9 cellular contexts compared by ENCODE assay signal in genomic region chr20:39800111-39800510, GRCh38.
DNase-seq lines count a peak whose midpoint lies in the region; ATAC-seq and TF ChIP-seq lines count a peak whose summit lies in the region.
"Had no signal": no experiment of that assay in that cellular context is flagged by ENCODE, and none has a peak within 500 bp of the region (broad histone marks: within the 10 kb centered on the region; RNA-seq: fewer than 3 reads in every experiment).

No MANE protein-coding gene starts in this region.

- CTCF ChIA-PET in MCF 10A (lab: Yijun Ruan, JAX) (no interaction called here), Calu3 (lab: Charles Lee) (no interaction called here)

- H3K4me1 Mint-ChIP-seq in MCF 10A (ENCODE audit: insufficient read depth, unreplicated experiment): peaks cover 16% of the 10 kb centered on the region
- no peaks in the 10 kb centered on the region for H3K4me1 Mint-ChIP-seq in Calu3 (ENCODE audit: low read depth, unreplicated experiment)

- H3K4me1 ChIP-seq in thoracic aorta (ENCODE audit: control insufficient read depth in 1 of 2, low read depth in 2 of 2): peaks cover 0 to 13% of the 10 kb centered on the region in 2 donors

- no peaks in the 10 kb centered on the region for H3K27me3 ChIP-seq in thoracic aorta (replicated peaks; ENCODE audit: insufficient read depth)
- H3K27me3 ChIP-seq: neutrophil had no signal

- POLR2A ChIA-PET in MCF 10A (lab: Yijun Ruan, JAX): interaction anchor here (1.3 kb wide), 1 partner anchor 11 kb away, joined by 5 read pairs; no protein-coding TSS in a partner anchor

- peaks cover 4% of the 10 kb centered on the region for H3K9me3 ChIP-seq in thoracic aorta
- H3K9me3 ChIP-seq: neutrophil had no signal

- no peaks in the 10 kb centered on the region for H3K36me3 ChIP-seq in thoracic aorta
- H3K36me3 ChIP-seq: neutrophil had no signal

- peak; percentile 83 for ATAC-seq in HG02981 (IDR thresholded peaks at IDR 0.05; ENCODE audit: unreplicated experiment)
- no peak for ATAC-seq in thoracic aorta (ENCODE audit: insufficient number of reproducible peaks, low FRiP score, low read depth)

- BruUV-seq in MCF 10A (replicated peaks; lab: Mats Ljungman, UMichigan): no TSS peak
- no TSS peak for BruUV-seq in Calu3 (replicated peaks; lab: Mats Ljungman, UMichigan)

- TF ChIP-seq CTCF in MCF 10A (IDR thresholded peaks at IDR 0.05; ENCODE audit: unreplicated experiment) (no peak), thoracic aorta (IDR thresholded peaks at IDR 0.05) (no peak), Calu3 (IDR thresholded peaks at IDR 0.05; ENCODE audit: unreplicated experiment) (no peak)

- no peak overlapping the region for H3K4me3 ChIP-seq in thoracic aorta

- no peak overlapping the region for H3K4me3 Mint-ChIP-seq in MCF 10A (ENCODE audit: unreplicated experiment)
- no peak overlapping the region for H3K4me3 Mint-ChIP-seq in Calu3 (ENCODE audit: low read depth, unreplicated experiment)

- H3K27ac ChIP-seq in thoracic aorta: peak overlapping the region; percentile 2 to 9
- H3K27ac ChIP-seq: neutrophil had no signal

- DNase-seq in GM19240 (ENCODE audit: insufficient read length, low spot score) (peak; percentile 10), MCF 10A (ENCODE audit: unreplicated experiment) (peak; percentile 66), thoracic aorta (ENCODE audit: low spot score) (no peak), SK-N-DZ (ENCODE audit: low spot score) (no peak), Calu3 (no peak), NCI-H1092 (lab: John Stamatoyannopoulos, UW) (no peak)
- DNase-seq: activated gamma-delta T cell had no signal

- intact Hi-C loops in MCF 10A (cut with micrococcal nuclease): no loop called here
- intact Hi-C loops in Calu3 (cut with micrococcal nuclease; ENCODE audit: unreplicated experiment): no loop called here

- H3K9me3 Mint-ChIP-seq in MCF 10A (ENCODE audit: unreplicated experiment) (no peaks in the 10 kb centered on the region), Calu3 (ENCODE audit: low read depth, unreplicated experiment) (peaks cover 10% of the 10 kb centered on the region)

- H3K27me3 Mint-ChIP-seq in MCF 10A (ENCODE audit: insufficient read depth, unreplicated experiment): no peaks in the 10 kb centered on the region
- no peaks in the 10 kb centered on the region for H3K27me3 Mint-ChIP-seq in Calu3 (ENCODE audit: unreplicated experiment)

- H3K36me3 Mint-ChIP-seq in MCF 10A (ENCODE audit: insufficient read depth, unreplicated experiment): no peaks in the 10 kb centered on the region
- no peaks in the 10 kb centered on the region for H3K36me3 Mint-ChIP-seq in Calu3 (ENCODE audit: insufficient read depth, unreplicated experiment)

- peak overlapping the region; percentile 2 for H3K27ac Mint-ChIP-seq in MCF 10A (ENCODE audit: low read depth, unreplicated experiment)
- H3K27ac Mint-ChIP-seq in Calu3 (ENCODE audit: unreplicated experiment): no peak overlapping the region

Comparison
In these comparisons a context has a peak if more than half of its experiments do, and no peak if none do; other contexts are left out.
1. DNase-seq: peak in GM19240 (single experiment) and MCF 10A (single experiment); none in thoracic aorta (single experiment), SK-N-DZ (single experiment), Calu3 (single experiment) and NCI-H1092 (single experiment).